In genomic region chr22:22321743-22322611, GRCh38 we compare ENCODE assay signal across 8 cellular contexts.
DNase-seq lines count a peak whose midpoint lies in the region; ATAC-seq, FAIRE-seq and TF ChIP-seq lines count a peak whose summit lies in the region.
"Not testable (repeated sequence)": the region's sequence is repeated elsewhere in the genome, so short reads cannot be mapped to it uniquely, and the experiment has no call there.

No MANE protein-coding gene starts in this region.

- DNase-seq in CMK (ENCODE audit: low read depth) (peak; percentile 43), RCC 7860 (ENCODE audit: low spot score) (peak; percentile 41), activated T-cell treated with anti-CD3 and anti-CD28 coated beads for 4 hours (peak; percentile 57), epithelial cell of esophagus (ENCODE audit: low read depth) (peak; percentile 77), mucosa of descending colon (peak; percentile 58 to 79 (median 73))
- DNase-seq in stimulated activated CD8-positive, alpha-beta memory T cell treated with anti-CD3 and anti-CD28 coated beads, Interleukin-2, amount 100 ng/mL, for 48 hours (ENCODE audit: low read depth in 2 of 2) = peak; percentile 51 to 55

- ATAC-seq in GM21576 (IDR thresholded peaks at IDR 0.05; ENCODE audit: unreplicated experiment) (peak; percentile 82), mucosa of descending colon (peak; percentile 97)

- intact Hi-C loops in mucosa of descending colon (cut with DNase I, micrococcal nuclease) = not testable (repeated sequence)

- not testable (repeated sequence) for H3K4me1 ChIP-seq in mucosa of descending colon (ENCODE audit: low read depth)

- H3K9me3 ChIP-seq in mucosa of descending colon = not testable (repeated sequence)

- TF ChIP-seq CTCF in LNCAP (IDR thresholded peaks at IDR 0.05) (peak; percentile 91), epithelial cell of esophagus (IDR thresholded peaks at IDR 0.05; ENCODE audit: insufficient read depth, low read depth, low read length, missing control alignments) (peak; percentile 79), mucosa of descending colon (IDR thresholded peaks at IDR 0.05) (peak; percentile 69)

- not testable (repeated sequence) for H3K4me3 ChIP-seq in epithelial cell of esophagus (ENCODE audit: low read length); mucosa of descending colon

- not testable (repeated sequence) for FAIRE-seq in RCC 7860 (lab: Jason Lieb, UNC)

- H3K36me3 ChIP-seq in mucosa of descending colon (ENCODE audit: low read depth) = not testable (repeated sequence)
